13 cellular contexts compared by ENCODE assay signal in the genomic region with DNA sequence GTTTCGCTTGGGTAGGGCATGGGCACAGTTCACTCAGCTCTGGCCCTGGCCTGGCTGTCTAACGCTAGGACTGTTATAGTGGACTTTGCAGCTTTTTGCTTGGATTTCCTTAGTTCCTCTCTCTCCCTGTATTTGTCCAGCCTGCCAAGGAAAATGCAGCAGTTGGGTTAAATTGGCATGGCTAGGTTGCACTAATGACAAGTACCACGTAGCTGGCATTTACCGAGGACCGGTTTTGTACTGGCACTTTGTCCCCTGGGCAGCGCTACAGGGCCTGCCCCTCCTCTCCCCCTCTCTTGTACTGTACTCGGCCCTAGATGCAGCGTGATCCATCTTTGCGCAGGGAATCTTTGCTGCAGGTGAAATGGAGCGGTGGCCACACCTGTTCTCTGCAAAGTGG. TPM values are rescaled to one million over a fixed set of nuclear protein-coding genes. Genes with fewer than 3 reads are reported as not detected.
DNase-seq lines count a peak whose midpoint lies in the region; ATAC-seq and TF ChIP-seq lines count a peak whose summit lies in the region.
"Had no signal": no experiment of that assay in that cellular context is flagged by ENCODE, and none has a peak within 500 bp of the region (broad histone marks: within the 10 kb centered on the region; RNA-seq: fewer than 3 reads in every experiment).

No MANE protein-coding gene starts in this region.

- DNase-seq in OCI-LY7 (ENCODE audit: low spot score) (no peak), osteoblast (ENCODE audit: insufficient read length, low spot score, missing footprints) (peak; percentile 89), kidney glomerular epithelial cell (lab: John Stamatoyannopoulos, UW) (no peak), T1000 (lab: John Stamatoyannopoulos, UW) (no peak), HuH-7.5 (ENCODE audit: low spot score) (no peak)
- DNase-seq in effector memory CD8-positive, alpha-beta T cell = no peak
- DNase-seq in activated effector memory CD4-positive, alpha-beta T cell treated with Interleukin-2 at 50 U/mL for 16 hours = no peak
- DNase-seq: activated CD4-positive, CD25-positive, alpha-beta regulatory T cell; HCEC 1CT; NCI-H1417 had no signal

- H3K4me2 ChIP-seq in DOHH2 (ENCODE audit: low read length) (peak overlapping the region; percentile 80), OCI-LY7 (ENCODE audit: low read length) (peak overlapping the region; percentile 86), osteoblast (ENCODE audit: insufficient read depth, low read length) (peak overlapping the region; percentile 64)

- H3K9me3 Mint-ChIP-seq in effector memory CD8-positive, alpha-beta T cell = no peaks in the 10 kb centered on the region

- no peaks in the 10 kb centered on the region for H3K27me3 ChIP-seq in DOHH2 (ENCODE audit: control insufficient read depth, low read length)
- no peaks in the 10 kb centered on the region for H3K27me3 ChIP-seq in osteoblast (ENCODE audit: insufficient read depth, low read length)

- H3K27ac ChIP-seq in DOHH2 (ENCODE audit: low read depth, low read length) (no peak overlapping the region), OCI-LY7 (ENCODE audit: low read depth, low read length, poor library complexity, severe bottlenecking) (no peak overlapping the region), osteoblast (ENCODE audit: low read depth, low read length) (no peak overlapping the region)

- no peaks in the 10 kb centered on the region for H3K9me3 ChIP-seq in DOHH2 (ENCODE audit: control insufficient read depth, insufficient read depth, low read length)
- H3K9me3 ChIP-seq in OCI-LY7 (ENCODE audit: low read length) = no peaks in the 10 kb centered on the region
- no peaks in the 10 kb centered on the region for H3K9me3 ChIP-seq in osteoblast (ENCODE audit: low read depth, low read length)

- POLR2A ChIA-PET in OCI-LY7 (lab: Charles Lee) = interaction anchor here (0.6 kb wide), 1 partner anchor 113 kb away, joined by 4 read pairs; the partner anchor contains the start of gene BRD3OS

- H3F3A ChIP-seq in DOHH2 (ENCODE audit: control insufficient read depth, insufficient read depth) = peaks cover 5% of the 10 kb centered on the region

- no peaks in the 10 kb centered on the region for H3K27me3 Mint-ChIP-seq in effector memory CD8-positive, alpha-beta T cell

- peak overlapping the region; percentile 50 to 90 for H3K4me3 Mint-ChIP-seq in effector memory CD8-positive, alpha-beta T cell

- no TSS peak for BruUV-seq in OCI-LY7 (replicated peaks; lab: Mats Ljungman, UMichigan)

- peaks cover 36% of the 10 kb centered on the region for H3K4me1 ChIP-seq in DOHH2 (ENCODE audit: control insufficient read depth, low read length)
- peaks cover 27% of the 10 kb centered on the region for H3K4me1 ChIP-seq in OCI-LY7 (ENCODE audit: insufficient read depth, low read length, poor library complexity, severe bottlenecking)
- peaks cover 27% of the 10 kb centered on the region for H3K4me1 ChIP-seq in osteoblast (ENCODE audit: insufficient read depth, low read length)

- ATAC-seq in effector memory CD8-positive, alpha-beta T cell (replicated peaks) = no peak

- H3K27ac Mint-ChIP-seq in effector memory CD8-positive, alpha-beta T cell = peak overlapping the region in 1 of 2 donors; percentile 55

- H3K79me2 ChIP-seq in DOHH2 (ENCODE audit: control insufficient read depth, low read length) (peaks cover 68% of the 10 kb centered on the region), OCI-LY7 (ENCODE audit: insufficient read depth, low read depth, low read length) (peaks cover 48% of the 10 kb centered on the region), osteoblast (ENCODE audit: insufficient read depth, low read length) (peaks cover 58% of the 10 kb centered on the region)

- H3K9me2 ChIP-seq in DOHH2 (replicated peaks; ENCODE audit: control insufficient read depth, low read length) (no peaks in the 10 kb centered on the region), OCI-LY7 (ENCODE audit: insufficient read depth, low read length) (no peaks in the 10 kb centered on the region)

- intact Hi-C loops in OCI-LY7 (cut with micrococcal nuclease; ENCODE audit: unreplicated experiment) = loop anchor here (5.0 kb wide), 1 partner anchor 111 kb away; the partner anchor contains the start of gene BRD3OS

- TF ChIP-seq CTCF in DOHH2 (IDR thresholded peaks at IDR 0.05; ENCODE audit: low read depth, low read length, poor library complexity, severe bottlenecking) = no peak
- no peak for TF ChIP-seq CTCF in OCI-LY7 (conservative IDR thresholded peaks at IDR 0.05; ENCODE audit: low read length)
- no peak for TF ChIP-seq CTCF in osteoblast (IDR thresholded peaks at IDR 0.05; ENCODE audit: extremely low read depth, low read depth, low read length)

- H2AFZ ChIP-seq in OCI-LY7 (ENCODE audit: low read length) = no peak overlapping the region
- no peak overlapping the region for H2AFZ ChIP-seq in osteoblast (ENCODE audit: low read length)

- H3K4me3 ChIP-seq in DOHH2 (ENCODE audit: low read length) (0 out of 2 replicates have a peak overlapping the region, but pooled peaks have one; percentile 19), OCI-LY7 (ENCODE audit: low read depth, low read length, poor library complexity, severe bottlenecking) (peak overlapping the region; percentile 1), osteoblast (ENCODE audit: insufficient read depth, low read length) (peak overlapping the region; percentile 11)

- CTCF ChIA-PET in OCI-LY7 (lab: Charles Lee; ENCODE audit: unreplicated experiment) = no interaction called here

- H3K36me3 ChIP-seq in DOHH2 (ENCODE audit: control insufficient read depth, low read length) (peaks cover 67% of the 10 kb centered on the region), OCI-LY7 (ENCODE audit: insufficient read depth, low read length) (peaks cover 54% of the 10 kb centered on the region), osteoblast (ENCODE audit: insufficient read depth, low read length) (peaks cover 29% of the 10 kb centered on the region)

- H3K4me1 Mint-ChIP-seq in effector memory CD8-positive, alpha-beta T cell (ENCODE audit: low read depth in 2 of 2) = peaks cover 23 to 35% of the 10 kb centered on the region in 2 donors

- H4K20me1 ChIP-seq in DOHH2 (ENCODE audit: control insufficient read depth, insufficient read depth, low read depth, low read length) (peaks cover 27% of the 10 kb centered on the region), OCI-LY7 (ENCODE audit: insufficient read depth, low read length) (peaks cover 27% of the 10 kb centered on the region; the same call in 1 of the 2 replicates), osteoblast (ENCODE audit: insufficient read depth, low read length) (peaks cover 42% of the 10 kb centered on the region)

- peaks cover 47% of the 10 kb centered on the region for H3K36me3 Mint-ChIP-seq in effector memory CD8-positive, alpha-beta T cell (ENCODE audit: insufficient read depth)

RNA-seq across cellular contexts. Expression of gene WDR5, which starts 2.4 kb away (rescaled TPM):
- total RNA-seq in OCI-LY7 (2014; rRNA removed; shearing (Covaris generic)) = 27.5 and 32.5 TPM in 2 replicates
- total RNA-seq in OCI-LY7 (2022) (44.6 and 46.3 TPM in 2 replicates), osteoblast (17.4 and 17.7 TPM in 2 replicates)

RNA-seq across cellular contexts. Expression of gene RNU6ATAC, which starts 26.1 kb away (rescaled TPM):
- total RNA-seq in OCI-LY7 (2014; rRNA removed; shearing (Covaris generic)) = not detected in 2 replicates
- total RNA-seq in OCI-LY7 (2022) (80.3 and 130 TPM in 2 replicates), osteoblast (not detected in 2 replicates)
- total RNA-seq: fibroblast of villous mesenchyme, lung microvascular endothelial cell had no signal
